Comparison of ENCODE assay signal across 16 cellular contexts in the genomic region with DNA sequence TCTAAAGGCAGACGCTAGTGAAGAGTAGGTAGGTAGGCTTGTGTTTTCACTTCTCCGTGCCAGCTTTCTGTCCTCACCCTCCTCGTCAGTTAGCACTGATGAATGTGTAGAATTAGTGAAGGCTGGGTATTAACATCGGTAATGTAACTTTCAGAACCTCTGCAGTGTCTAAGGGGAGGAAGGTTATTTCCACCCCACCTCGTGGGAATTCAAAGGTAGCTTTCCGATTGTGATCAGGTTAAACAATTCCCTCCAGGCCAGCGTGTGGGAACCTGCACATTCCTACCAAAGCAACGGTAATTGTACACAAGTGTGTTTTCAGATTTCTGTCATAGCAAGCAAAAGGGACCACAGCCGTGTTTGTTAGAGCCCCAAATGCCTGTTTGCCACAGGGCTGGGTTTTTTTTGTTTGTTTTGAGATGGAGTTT.
DNase-seq lines count a peak whose midpoint lies in the region; ATAC-seq lines count a peak whose summit lies in the region.
"Had no signal": no experiment of that assay in that cellular context is flagged by ENCODE, and none has a peak within 500 bp of the region (broad histone marks: within the 10 kb centered on the region; RNA-seq: fewer than 3 reads in every experiment).

No MANE protein-coding gene starts in this region.

- ATAC-seq in GM18508 (IDR thresholded peaks at IDR 0.05; ENCODE audit: insufficient read depth, unreplicated experiment) (peak; percentile 70), GM21529 (IDR thresholded peaks at IDR 0.05; ENCODE audit: unreplicated experiment) (peak; percentile 80), HG03432 (IDR thresholded peaks at IDR 0.05; ENCODE audit: unreplicated experiment) (peak; percentile 88), memory B cell (ENCODE audit: low read depth) (no peak), HG02623 (IDR thresholded peaks at IDR 0.05; ENCODE audit: unreplicated experiment) (no peak)
- ATAC-seq: psoas muscle had no signal

- peaks cover 2% of the 10 kb centered on the region for H3K9me3 Mint-ChIP-seq in memory B cell
- H3K9me3 Mint-ChIP-seq: dendritic cell treated with granulocyte-macrophage colony-stimulating factor and Interleukin-4, amounts not matched to agents 40 ng/mL and 50 ng/mL, for 4 days had no signal

- DNase-seq in memory B cell (ENCODE audit: low spot score in 2 of 2) (no peak), NCI-H226 (no peak), NCI-H2081 (lab: John Stamatoyannopoulos, UW) (no peak)
- no peak for DNase-seq in activated CD8-positive, alpha-beta memory T cell treated with anti-CD3 and anti-CD28 coated beads, Interleukin-2, amount 50 U/mL, for 48 hours
- DNase-seq: activated CD4-positive, alpha-beta T cell treated with anti-CD3 and anti-CD28 coated beads for 4 hours; activated naive CD4-positive, alpha-beta T cell treated with anti-CD3 and anti-CD28 coated beads, Interleukin-2, amount 10 ng/mL, durations not matched to agents 7 days and 5 days; CD8-positive, alpha-beta memory T cell; NCI-H510A treated with DMSO at 0.1 percent for 48 hours; psoas muscle; SIG-M5; stimulated activated CD4-positive, alpha-beta T cell treated with anti-CD3 and anti-CD28 coated beads, Interleukin-4, amount 100 ng/mL, for 4 hours had no signal

- peaks cover 3% of the 10 kb centered on the region for H3K36me3 Mint-ChIP-seq in memory B cell
- H3K36me3 Mint-ChIP-seq: activated naive CD4-positive, alpha-beta T cell treated with anti-CD3 and anti-CD28 coated beads, Interleukin-2, amount 10 ng/mL, durations not matched to agents 7 days and 5 days had no signal

- H3K4me1 Mint-ChIP-seq in memory B cell: peaks cover 6% of the 10 kb centered on the region
- H3K4me1 Mint-ChIP-seq: activated naive CD4-positive, alpha-beta T cell treated with anti-CD3 and anti-CD28 coated beads, Interleukin-2, amount 10 ng/mL, durations not matched to agents 7 days and 5 days had no signal

- H3K27me3 Mint-ChIP-seq in memory B cell: no peaks in the 10 kb centered on the region
- H3K27me3 Mint-ChIP-seq: activated naive CD4-positive, alpha-beta T cell treated with anti-CD3 and anti-CD28 coated beads, Interleukin-2, amount 10 ng/mL, durations not matched to agents 7 days and 5 days; dendritic cell treated with granulocyte-macrophage colony-stimulating factor and Interleukin-4, amounts not matched to agents 40 ng/mL and 50 ng/mL, for 4 days had no signal

- H3K4me3 Mint-ChIP-seq in memory B cell: peak overlapping the region; percentile 24
- H3K4me3 Mint-ChIP-seq: activated naive CD4-positive, alpha-beta T cell treated with anti-CD3 and anti-CD28 coated beads, Interleukin-2, amount 10 ng/mL, durations not matched to agents 7 days and 5 days; dendritic cell treated with granulocyte-macrophage colony-stimulating factor and Interleukin-4, amounts not matched to agents 40 ng/mL and 50 ng/mL, for 4 days had no signal

- H3K27ac Mint-ChIP-seq in memory B cell: no peak overlapping the region
- H3K27ac Mint-ChIP-seq: activated naive CD4-positive, alpha-beta T cell treated with anti-CD3 and anti-CD28 coated beads, Interleukin-2, amount 10 ng/mL, durations not matched to agents 7 days and 5 days; dendritic cell treated with granulocyte-macrophage colony-stimulating factor and Interleukin-4, amounts not matched to agents 40 ng/mL and 50 ng/mL, for 4 days had no signal

Comparison
In these comparisons a context has a peak if more than half of its experiments do, and no peak if none do; other contexts are left out.
1. ATAC-seq: peak in GM18508 (single experiment), GM21529 (single experiment) and HG03432 (single experiment); none in memory B cell (single experiment) and HG02623 (single experiment).